Comparison of ENCODE assay signal across 9 cellular contexts in the genomic region with DNA sequence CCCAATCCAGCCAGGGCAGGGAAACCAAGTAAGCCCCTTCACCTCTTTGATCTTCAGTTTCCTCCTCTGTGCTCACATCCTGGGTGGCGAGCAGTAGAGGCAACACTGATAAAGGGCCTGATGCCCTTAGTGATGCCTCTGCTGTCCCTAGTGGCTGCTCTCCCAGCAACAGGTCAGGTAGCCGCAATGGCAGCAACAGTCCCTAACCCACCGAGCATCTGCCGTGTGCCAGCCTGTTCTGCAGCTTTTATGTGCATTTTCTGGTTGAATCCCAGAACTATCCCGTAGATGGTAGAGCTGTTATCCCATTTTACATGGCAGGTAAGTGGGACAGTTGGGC. TPM values are rescaled to one million over a fixed set of nuclear protein-coding genes. Genes with fewer than 3 reads are reported as not detected.
DNase-seq lines count a peak whose midpoint lies in the region; ATAC-seq, FAIRE-seq and TF ChIP-seq lines count a peak whose summit lies in the region.
"Had no signal": no experiment of that assay in that cellular context is flagged by ENCODE, and none has a peak within 500 bp of the region (broad histone marks: within the 10 kb centered on the region; RNA-seq: fewer than 3 reads in every experiment).

No MANE protein-coding gene starts in this region.

- no peak overlapping the region for H2AFZ ChIP-seq in astrocyte (ENCODE audit: low read depth, low read length)

- peak; percentile 80 to 97 for ATAC-seq in naive thymus-derived CD8-positive, alpha-beta T cell
- ATAC-seq in GM18909 (IDR thresholded peaks at IDR 0.05; ENCODE audit: poor library complexity, unreplicated experiment): no peak

- H3K27me3 ChIP-seq in astrocyte (ENCODE audit: insufficient read depth, low read length): no peaks in the 10 kb centered on the region

- peaks cover 21% of the 10 kb centered on the region for H3K36me3 Mint-ChIP-seq in astrocyte (ENCODE audit: low read depth, unreplicated experiment)
- peaks cover 0 to 56% (median 8%) of the 10 kb centered on the region in 3 donors for H3K36me3 Mint-ChIP-seq in naive thymus-derived CD8-positive, alpha-beta T cell

- no peaks in the 10 kb centered on the region for H3K9me3 Mint-ChIP-seq in astrocyte (ENCODE audit: unreplicated experiment)
- no peaks in the 10 kb centered on the region for H3K9me3 Mint-ChIP-seq in naive thymus-derived CD8-positive, alpha-beta T cell

- H3K27ac ChIP-seq in astrocyte (ENCODE audit: low read depth, low read length): no peak overlapping the region

- no peak overlapping the region for H3K4me3 Mint-ChIP-seq in astrocyte (ENCODE audit: unreplicated experiment)
- H3K4me3 Mint-ChIP-seq in naive thymus-derived CD8-positive, alpha-beta T cell: peak overlapping the region in 7 of 10 donors; percentile 15 to 48 (median 33)

- POLR2A ChIA-PET in naive thymus-derived CD8-positive, alpha-beta T cell (lab: Charles Lee): interaction anchor here (0.9 to 3.5 kb wide), 8 partner anchors 10 to 144 kb away, joined by 3 to 21 read pairs (median 4); partner anchors contain the start of genes EHBP1L1, FRMD8, NEAT1 and ZNRD2

- no peaks in the 10 kb centered on the region for H3K27me3 Mint-ChIP-seq in astrocyte (ENCODE audit: low read depth, unreplicated experiment)
- no peaks in the 10 kb centered on the region for H3K27me3 Mint-ChIP-seq in naive thymus-derived CD8-positive, alpha-beta T cell

- H3K79me2 ChIP-seq in astrocyte (ENCODE audit: insufficient read depth, low read length): peaks cover 37% of the 10 kb centered on the region

- H3K27ac Mint-ChIP-seq in astrocyte (ENCODE audit: unreplicated experiment): peak overlapping the region; percentile 53
- peak overlapping the region; percentile 51 to 92 (median 77) for H3K27ac Mint-ChIP-seq in naive thymus-derived CD8-positive, alpha-beta T cell

- no peak overlapping the region for H3K9ac ChIP-seq in astrocyte (ENCODE audit: low read length)

- TF ChIP-seq CTCF in astrocyte (IDR thresholded peaks at IDR 0.05; ENCODE audit: insufficient read depth, low read depth, low read length): peak; percentile 25

- FAIRE-seq in astrocyte (lab: Jason Lieb, UNC): no peak

- H3K4me2 ChIP-seq in astrocyte (ENCODE audit: low read length): no peak overlapping the region

- H4K20me1 ChIP-seq in astrocyte (ENCODE audit: insufficient read depth, low read length): peaks cover 82% of the 10 kb centered on the region

- DNase-seq in DMS53 (lab: John Stamatoyannopoulos, UW) (peak; percentile 60), DMS53 treated with DMSO at 0.1 percent for 48 hours (lab: John Stamatoyannopoulos, UW; ENCODE audit: unreplicated experiment) (no peak), astrocyte (ENCODE audit: low read depth) (no peak), NOMO-1 treated with DMSO at 0.1 percent for 48 hours (lab: John Stamatoyannopoulos, UW; ENCODE audit: unreplicated experiment) (no peak)
- DNase-seq in Jurkat, Clone E6-1 (ENCODE audit: low read depth, low spot score): peak; percentile 55
- DNase-seq in naive thymus-derived CD8-positive, alpha-beta T cell: peak in 5 of 10 donors; percentile 40 to 57 (median 51)
- no peak for DNase-seq in NK-92 treated with Interleukin-12 subunit alpha and Interleukin-12 subunit beta, amount 100 ng/mL, for 24 hours (lab: John Stamatoyannopoulos, UW)
- DNase-seq: NCI-H1092 treated with DMSO at 0.1 percent for 48 hours had no signal

- H3K4me1 Mint-ChIP-seq in astrocyte (ENCODE audit: low read depth, unreplicated experiment): peaks cover 15% of the 10 kb centered on the region
- H3K4me1 Mint-ChIP-seq in naive thymus-derived CD8-positive, alpha-beta T cell: peaks cover 23 to 47% (median 40%) of the 10 kb centered on the region in 4 donors

- no peaks in the 10 kb centered on the region for H3K9me3 ChIP-seq in astrocyte (ENCODE audit: insufficient read depth, low read depth, low read length)

- peaks cover 18% of the 10 kb centered on the region for H3K36me3 ChIP-seq in astrocyte (ENCODE audit: insufficient read depth, low read length)

- no peak overlapping the region for H3K4me3 ChIP-seq in Jurkat, Clone E6-1 (ENCODE audit: low read length)
- H3K4me3 ChIP-seq in astrocyte (ENCODE audit: insufficient read depth, low read depth, low read length): no peak overlapping the region

- peaks cover 10% of the 10 kb centered on the region for H3K4me1 ChIP-seq in astrocyte (ENCODE audit: insufficient read depth, low read length)

RNA-seq across cellular contexts. Expression of gene SCYL1, which starts 5.2 kb away (rescaled TPM):
- 69.4 TPM for polyA plus RNA-seq in Jurkat, Clone E6-1 (2012; ENCODE audit: insufficient read depth, insufficient read length)
- 106 and 128 TPM in 2 replicates for total RNA-seq in astrocyte
- total RNA-seq in naive thymus-derived CD8-positive, alpha-beta T cell: 10 to 100 TPM; 69.0 to 70.6 TPM
- 10 to 100 TPM; 23.2 to 41.5 (median 33.5) TPM for polyA plus RNA-seq in naive thymus-derived CD8-positive, alpha-beta T cell

RNA-seq across cellular contexts. Expression of gene LTBP3, which starts 28.0 kb away (rescaled TPM):
- polyA plus RNA-seq in Jurkat, Clone E6-1 (2012; ENCODE audit: insufficient read depth, insufficient read length): 12.2 TPM
- total RNA-seq in astrocyte: 33.2 and 36.5 TPM in 2 replicates
- total RNA-seq in naive thymus-derived CD8-positive, alpha-beta T cell: 100 to 1,000 TPM; 258 to 261 TPM
- 10 to 100 TPM in 2 of 3 donors, 1 to 10 TPM in 1; 7.3 to 35.0 (median 18.9) TPM for polyA plus RNA-seq in naive thymus-derived CD8-positive, alpha-beta T cell

RNA-seq across cellular contexts. Expression of gene MALAT1, which starts 31.3 kb away (rescaled TPM):
- 69.1 TPM for polyA plus RNA-seq in Jurkat, Clone E6-1 (2012; ENCODE audit: insufficient read depth, insufficient read length)
- total RNA-seq in astrocyte: 7,772 and 8,991 TPM in 2 replicates
- total RNA-seq in naive thymus-derived CD8-positive, alpha-beta T cell: over 10,000 TPM; 29,995 to 30,085 TPM
- polyA plus RNA-seq in naive thymus-derived CD8-positive, alpha-beta T cell: 1,000 to 10,000 TPM; 1,355 to 3,419 (median 2,188) TPM

RNA-seq across cellular contexts. Expression of gene ZNRD2, which starts 40.1 kb away (rescaled TPM):
- 115 TPM for polyA plus RNA-seq in Jurkat, Clone E6-1 (2012; ENCODE audit: insufficient read depth, insufficient read length)
- 40.4 and 45.1 TPM in 2 replicates for total RNA-seq in astrocyte
- 10 to 100 TPM; 31.5 to 32.7 TPM for total RNA-seq in naive thymus-derived CD8-positive, alpha-beta T cell
- polyA plus RNA-seq in naive thymus-derived CD8-positive, alpha-beta T cell: 10 to 100 TPM; 62.9 to 86.3 (median 80.1) TPM

RNA-seq across cellular contexts. Expression of gene FAM89B, which starts 42.2 kb away (rescaled TPM):
- polyA plus RNA-seq in Jurkat, Clone E6-1 (2012; ENCODE audit: insufficient read depth, insufficient read length): 51.2 TPM
- total RNA-seq in astrocyte: 45.2 and 47.5 TPM in 2 replicates
- total RNA-seq in naive thymus-derived CD8-positive, alpha-beta T cell: 10 to 100 TPM; 39.3 to 42.1 TPM
- 100 to 1,000 TPM in 2 of 3 donors, 10 to 100 TPM in 1; 70.9 to 122 (median 101) TPM for polyA plus RNA-seq in naive thymus-derived CD8-positive, alpha-beta T cell

Comparison
In these comparisons a context has a peak if more than half of its experiments do, and no peak if none do; other contexts are left out.
1. DNase-seq: peak in DMS53 (single experiment) and Jurkat, Clone E6-1 (single experiment); none in DMS53 treated with DMSO at 0.1 percent for 48 hours (single experiment), astrocyte (single experiment), NOMO-1 treated with DMSO at 0.1 percent for 48 hours (single experiment) and NK-92 treated with Interleukin-12 subunit alpha and Interleukin-12 subunit beta, amount 100 ng/mL, for 24 hours (single experiment).